ENCODE assay signal across 8 cellular contexts in genomic region chr13:49669735-49670309, GRCh38. TPM values are rescaled to one million over a fixed set of nuclear protein-coding genes. Genes with fewer than 3 reads are reported as not detected.
DNase-seq lines count a peak whose midpoint lies in the region; ATAC-seq, FAIRE-seq and TF ChIP-seq lines count a peak whose summit lies in the region.

No MANE protein-coding gene starts in this region.

- CTCF ChIA-PET in RWPE1 (lab: Yijun Ruan, JAX): interaction anchor here (0.7 to 0.8 kb wide), 2 partner anchors 121 to 1471 kb away, joined by 3 read pairs; no protein-coding TSS in a partner anchor

- no peaks in the 10 kb centered on the region for H3K9me3 ChIP-seq in right lobe of liver

- peaks cover 0 to 6% (median 2%) of the 10 kb centered on the region in 4 donors for H3K36me3 ChIP-seq in right lobe of liver

- H3K4me3 ChIP-seq in coronary artery: no peak overlapping the region
- H3K4me3 ChIP-seq in right lobe of liver: no peak overlapping the region

- intact Hi-C loops in right lobe of liver (cut with DNase I): loop anchor here (10.0 kb wide), 2 partner anchors 125 to 175 kb away; partner anchors contain the start of gene KPNA3 (in 1 of the 2)

- ATAC-seq in right lobe of liver (peak; percentile 97 to 98 (median 98)), HG03439 (IDR thresholded peaks at IDR 0.05; ENCODE audit: unreplicated experiment) (no peak)

- WGBS in right lobe of liver (ENCODE audit: insufficient coverage, low coverage, low lambda C conversion rate, missing lambda C conversion rate): 23% methylated on average over 5 of the region's 5 CpGs

- peaks cover 0 to 10% (median 2%) of the 10 kb centered on the region in 4 donors for H3K4me1 ChIP-seq in right lobe of liver

- TF ChIP-seq CTCF in RWPE1 (conservative IDR thresholded peaks at IDR 0.05; ENCODE audit: low read depth) (peak; percentile 77), coronary artery (IDR thresholded peaks at IDR 0.05) (peak; percentile 58), right lobe of liver (IDR thresholded peaks at IDR 0.05) (peak; percentile 60 to 81 (median 76))

- no peak for FAIRE-seq in urothelium cell line (lab: Jason Lieb, UNC)

- POLR2A ChIA-PET in RWPE1 (lab: Yijun Ruan, JAX; ENCODE audit: low non-redundant PET): interaction anchor here (0.7 kb wide), 1 partner anchor 178 kb away, joined by 3 read pairs; no protein-coding TSS in a partner anchor

- no peak for TF ChIP-seq POLR2A in right lobe of liver (IDR thresholded peaks at IDR 0.05)

- no peaks in the 10 kb centered on the region for H3K27me3 ChIP-seq in right lobe of liver

- H3K27ac ChIP-seq in RWPE1 (no peak overlapping the region), coronary artery (no peak overlapping the region), right lobe of liver (no peak overlapping the region)

- peak; percentile 63 for DNase-seq in 8988T
- DNase-seq in ELR (ENCODE audit: low read depth): peak; percentile 77
- DNase-seq in Kasumi-1 (lab: John Stamatoyannopoulos, UW): peak; percentile 57 to 72
- peak; percentile 69 for DNase-seq in RWPE1 (ENCODE audit: low spot score)
- no peak for DNase-seq in coronary artery (ENCODE audit: low spot score)
- DNase-seq in right lobe of liver: peak in 2 of 3 donors; percentile 52 to 63
- peak; percentile 70 for DNase-seq in urothelium cell line (ENCODE audit: low spot score)

RNA-seq across cellular contexts. Expression of gene EBPL, which starts 21.5 kb away (rescaled TPM):
- 10 to 100 TPM; 45.1 to 95.2 (median 55.4) TPM for total RNA-seq in right lobe of liver

RNA-seq across cellular contexts. Expression of gene ARL11, which starts 41.5 kb away (rescaled TPM):
- under 1 TPM; 0.18 to 0.53 (median 0.39) TPM for total RNA-seq in right lobe of liver
